Comparison of ENCODE assay signal across 22 cellular contexts in the genomic region with DNA sequence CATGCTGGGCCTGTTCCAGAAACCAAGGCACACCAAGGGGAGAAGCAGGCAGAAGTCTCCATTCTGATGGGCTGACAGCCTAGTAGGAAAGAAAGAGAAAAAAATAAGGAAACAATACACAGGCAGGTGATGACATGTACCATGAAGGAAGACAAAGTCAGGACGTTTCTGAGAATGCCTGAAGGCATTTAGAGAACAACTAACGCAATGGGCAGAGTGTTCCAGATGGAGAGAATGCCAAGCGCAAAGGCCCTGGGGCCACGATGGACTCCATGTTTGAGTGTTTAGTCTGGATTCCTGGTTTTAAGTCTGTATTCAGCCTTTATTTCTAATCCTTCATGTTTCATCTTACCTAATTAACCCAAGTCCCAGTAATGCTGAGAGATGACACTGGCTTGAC.
"Had no signal": no experiment of that assay in that cellular context is flagged by ENCODE, and none has a peak within 500 bp of the region (broad histone marks: within the 10 kb centered on the region; RNA-seq: fewer than 3 reads in every experiment).

No MANE protein-coding gene starts in this region.

- H3K4me3 Mint-ChIP-seq: central memory CD8-positive, alpha-beta T cell; natural killer cell treated with Interleukin-12 subunit alpha and Interleukin-12 subunit beta and Interleukin-15 and Interleukin-18, amount 100 ng/mL, for 72 hours had no signal

- FAIRE-seq: endometrium, frontal cortex had no signal

- H3K9me3 ChIP-seq: left ventricle myocardium inferior, lower lobe of right lung, neutrophil, psoas muscle, sigmoid colon, tibial artery, upper lobe of right lung, vagina had no signal

- H3K27me3 ChIP-seq: neutrophil, sigmoid colon, tibial artery, upper lobe of right lung, vagina had no signal

- ATAC-seq: lower lobe of right lung; stimulated activated naive CD8-positive, alpha-beta T cell treated with anti-CD3 and anti-CD28 coated beads, Interleukin-15, Interleukin-2, amounts not matched to agents 100 U/mL and 50 U/mL, for 24 hours; upper lobe of right lung had no signal

- H3K4me3 ChIP-seq: left ventricle myocardium inferior, lower lobe of right lung, psoas muscle, sigmoid colon, skin epidermis, tibial artery, upper lobe of right lung, vagina had no signal

- H3K9me3 Mint-ChIP-seq: central memory CD8-positive, alpha-beta T cell; natural killer cell treated with Interleukin-12 subunit alpha and Interleukin-12 subunit beta and Interleukin-15 and Interleukin-18, amount 100 ng/mL, for 72 hours had no signal

- H3K36me3 ChIP-seq: left ventricle myocardium inferior, lower lobe of right lung, neutrophil, sigmoid colon, tibial artery, upper lobe of right lung, vagina had no signal

- H3K27ac Mint-ChIP-seq: natural killer cell treated with Interleukin-12 subunit alpha and Interleukin-12 subunit beta and Interleukin-15 and Interleukin-18, amount 100 ng/mL, for 72 hours had no signal

- H3K27me3 Mint-ChIP-seq: central memory CD8-positive, alpha-beta T cell had no signal

- DNase-seq: cortex of kidney; effector memory CD4-positive, alpha-beta T cell; erythroblast; islet precursor cell; left ventricle myocardium inferior; lower lobe of right lung; mesenchymal stem cell; midbrain; psoas muscle; sigmoid colon; stimulated activated CD4-positive, alpha-beta T cell treated with anti-CD3 and anti-CD28 coated beads, Interleukin-12 subunit alpha, Interleukin-12 subunit beta, amount 100 ng/mL, for 4 hours; stimulated activated CD4-positive, alpha-beta T cell treated with anti-CD3 and anti-CD28 coated beads, Interleukin-2, amount 100 ng/mL, for 48 hours; stimulated activated naive CD8-positive, alpha-beta T cell treated with anti-CD3 and anti-CD28 coated beads, Interleukin-15, Interleukin-2, amounts not matched to agents 100 U/mL and 50 U/mL, for 24 hours; tibial artery; upper lobe of right lung had no signal

- H3K27ac ChIP-seq: left ventricle myocardium inferior, lower lobe of right lung, neutrophil, sigmoid colon, tibial artery, upper lobe of right lung, vagina had no signal
